ENCODE assay signal across 30 cellular contexts in genomic region chr15:80951941-80952340, GRCh38. TPM values are rescaled to one million over a fixed set of nuclear protein-coding genes. Genes with fewer than 3 reads are reported as not detected.
DNase-seq lines count a peak whose midpoint lies in the region; ATAC-seq, FAIRE-seq and TF ChIP-seq lines count a peak whose summit lies in the region.
"Had no signal": no experiment of that assay in that cellular context is flagged by ENCODE, and none has a peak within 500 bp of the region (broad histone marks: within the 10 kb centered on the region; RNA-seq: fewer than 3 reads in every experiment).

No MANE protein-coding gene starts in this region.

- H2AK5ac ChIP-seq in IMR-90 (ENCODE audit: low read depth, low read length): no peak overlapping the region

- H2BK15ac ChIP-seq in IMR-90 (ENCODE audit: low read depth, low read length): no peak overlapping the region

- no peak for FAIRE-seq in K562 (lab: Jason Lieb, UNC)
- no peak for FAIRE-seq in GM12892 (lab: Jason Lieb, UNC)
- FAIRE-seq: A549, GM12878, H1 had no signal

- H4K8ac ChIP-seq in IMR-90 (ENCODE audit: low read depth in 2 of 2, low read length in 2 of 2): no peak overlapping the region

- peak; percentile 27 for DNase-seq in activated CD8-positive, alpha-beta memory T cell treated with anti-CD3 and anti-CD28 coated beads, Interleukin-2, amount 10 ng/mL, durations not matched to agents 7 days and 5 days
- DNase-seq in activated CD8-positive, alpha-beta memory T cell treated with anti-CD3 and anti-CD28 coated beads, Interleukin-2, amount 50 U/mL, for 48 hours: no peak
- no peak for DNase-seq in IMR-90
- no peak for DNase-seq in K562 (ENCODE audit: extremely low read depth in 1 of 4, low spot score in 3 of 4)
- peak; percentile 45 for DNase-seq in posterior vena cava (ENCODE audit: low spot score)
- DNase-seq in MCF 10A (ENCODE audit: unreplicated experiment): no peak
- DNase-seq in GM12892 (ENCODE audit: insufficient read length): no peak
- DNase-seq: BE2C; CD8-positive, alpha-beta memory T cell; DMS 273 treated with DMSO at 0.1 percent for 48 hours; DMS79; EL; GDM1; HCEC 1CT; NCI-H1048; NCI-H1417; NCI-H1694; NCI-H2029 treated with DMSO at 0.1 percent for 48 hours; NCI-H2171 treated with DMSO at 0.1 percent for 48 hours; NCI-H446; NCI-H524 treated with DMSO at 0.1 percent for 48 hours; OCI-M1; Peyer's patch; SIG-M5 had no signal

- H3K4me2 ChIP-seq in IMR-90 (ENCODE audit: low read depth, low read length): no peak overlapping the region
- H3K4me2 ChIP-seq in K562 (ENCODE audit: insufficient read depth, low read length): no peak overlapping the region
- H3K4me2 ChIP-seq: A549, KMS-11 had no signal

- in situ Hi-C loops in IMR-90 (cut with MboI; ENCODE audit: low sequenced_read_pairs): no loop called here
- in situ Hi-C loops in K562 (cut with MboI): no loop called here

- no peak overlapping the region for H2BK120ac ChIP-seq in IMR-90 (ENCODE audit: low read depth, low read length)

- CTCF ChIA-PET in activated CD8-positive, alpha-beta memory T cell treated with anti-CD3 and anti-CD28 coated beads, Interleukin-2, amount 10 ng/mL, durations not matched to agents 7 days and 5 days (lab: Charles Lee): interaction anchor here (1.0 kb wide), 1 partner anchor 314 kb away, joined by 3 read pairs; no protein-coding TSS in a partner anchor
- CTCF ChIA-PET in IMR-90 (lab: Yijun Ruan, JAX): interaction anchor here (0.6 to 1.4 kb wide), 2 partner anchors 18 to 384 kb away, joined by 3 read pairs; no protein-coding TSS in a partner anchor
- CTCF ChIA-PET in K562 (lab: Yijun Ruan, JAX; ENCODE audit: low intra/inter-chr PET ratio): no interaction called here
- CTCF ChIA-PET in MCF 10A (lab: Yijun Ruan, JAX): interaction anchor here (0.8 kb wide), 1 partner anchor 13 kb away, joined by 3 read pairs; no protein-coding TSS in a partner anchor

- H3K36me3 ChIP-seq in IMR-90 (ENCODE audit: control insufficient read depth, insufficient read depth, low read length) (peaks cover 48% of the 10 kb centered on the region), K562 (ENCODE audit: control insufficient read depth, insufficient read depth, low read length) (peaks cover 2% of the 10 kb centered on the region; the same call in 1 of the 3 replicates)

- no peaks in the 10 kb centered on the region for H3K79me1 ChIP-seq in IMR-90 (ENCODE audit: low read depth in 1 of 2, low read length in 2 of 2)

- peaks cover 9% of the 10 kb centered on the region for H3K4me1 ChIP-seq in IMR-90 (ENCODE audit: control insufficient read depth, insufficient read depth, low read length)
- peaks cover 4 to 12% of the 10 kb centered on the region in 2 experiments; a peak in 2 of 5 replicates for H3K4me1 ChIP-seq in K562 (replicated peaks in 1 of 2; ENCODE audit: control insufficient read depth in 2 of 2, insufficient read depth in 2 of 2, low read length in 2 of 2)
- H3K4me1 ChIP-seq: BE2C, Peyer's patch had no signal

- POLR2A ChIA-PET in IMR-90 (lab: Charles Lee; ENCODE audit: unreplicated experiment): no interaction called here
- POLR2A ChIA-PET in K562 (lab: Yijun Ruan, JAX): no interaction called here
- POLR2A ChIA-PET in MCF 10A (lab: Yijun Ruan, JAX): no interaction called here

- H3K27ac ChIP-seq in IMR-90 (ENCODE audit: insufficient read depth, low read length) (no peak overlapping the region), K562 (ENCODE audit: extremely low read depth, low read depth, low read length) (no peak overlapping the region)
- H3K27ac ChIP-seq: A549, KMS-11, Peyer's patch, SK-N-MC had no signal

- no CpG with 5 or more reads among the region's 5 CpGs for whole genome bisulfite sequencing in IMR-90 (ENCODE audit: extremely low coverage in 2 of 2, insufficient read length in 1 of 2), 2 experiments
- 46% methylated on average over 5 of the region's 5 CpGs for WGBS in K562 (ENCODE audit: insufficient coverage, low coverage, missing lambda C conversion rate)

- peaks cover 23% of the 10 kb centered on the region for H3K9me1 ChIP-seq in IMR-90 (ENCODE audit: insufficient read depth, low read length)
- no peaks in the 10 kb centered on the region for H3K9me1 ChIP-seq in K562 (ENCODE audit: control insufficient read depth, insufficient read depth, low read length)

- peaks cover 19% of the 10 kb centered on the region for H3K36me3 Mint-ChIP-seq in activated CD8-positive, alpha-beta memory T cell treated with anti-CD3 and anti-CD28 coated beads, Interleukin-2, amount 10 ng/mL, durations not matched to agents 7 days and 5 days
- peaks cover 19% of the 10 kb centered on the region for H3K36me3 Mint-ChIP-seq in MCF 10A (ENCODE audit: insufficient read depth, unreplicated experiment)

- peaks cover 58% of the 10 kb centered on the region for H4K20me1 ChIP-seq in IMR-90 (ENCODE audit: insufficient read depth, low read length)
- H4K20me1 ChIP-seq in K562 (replicated peaks; ENCODE audit: control insufficient read depth, insufficient read depth, low read length): 0 out of 2 replicates have a peak, but pooled peaks cover 4% of the 10 kb centered on the region

- H3K27ac Mint-ChIP-seq in activated CD8-positive, alpha-beta memory T cell treated with anti-CD3 and anti-CD28 coated beads, Interleukin-2, amount 10 ng/mL, durations not matched to agents 7 days and 5 days: no peak overlapping the region
- H3K27ac Mint-ChIP-seq in MCF 10A (ENCODE audit: low read depth, unreplicated experiment): no peak overlapping the region
- H3K27ac Mint-ChIP-seq: CD8-positive, alpha-beta memory T cell had no signal

- H3K23ac ChIP-seq in IMR-90 (ENCODE audit: low read depth, low read length): no peak overlapping the region

- no peak overlapping the region for H2BK5ac ChIP-seq in IMR-90 (ENCODE audit: low read depth, low read length, poor library complexity, severe bottlenecking)

- H3K9me3 ChIP-seq in IMR-90 (ENCODE audit: control insufficient read depth, insufficient read depth, low read length) (no peaks in the 10 kb centered on the region), K562 (replicated peaks; ENCODE audit: control insufficient read depth, insufficient read depth, low read depth, low read length) (no peaks in the 10 kb centered on the region)
- H3K9me3 ChIP-seq: A549, BE2C, Peyer's patch had no signal

- intact Hi-C loops in IMR-90 (cut with micrococcal nuclease) (no loop called here), K562 (cut with micrococcal nuclease) (no loop called here), posterior vena cava (cut with DNase I) (loop anchor here in 1 of 2 donors (10.0 kb wide), 1 partner anchor 377 kb away; no protein-coding TSS in a partner anchor), MCF 10A (cut with micrococcal nuclease) (loop anchor here (10.0 kb wide), 1 partner anchor 107 kb away; no protein-coding TSS in a partner anchor)

- H3K4me1 Mint-ChIP-seq in activated CD8-positive, alpha-beta memory T cell treated with anti-CD3 and anti-CD28 coated beads, Interleukin-2, amount 10 ng/mL, durations not matched to agents 7 days and 5 days: peaks cover 13% of the 10 kb centered on the region
- peaks cover 39% of the 10 kb centered on the region for H3K4me1 Mint-ChIP-seq in MCF 10A (ENCODE audit: insufficient read depth, unreplicated experiment)

- peak overlapping the region; percentile 12 for H2AK9ac ChIP-seq in IMR-90 (replicated peaks; ENCODE audit: low read depth, low read length, poor library complexity)

- no peak overlapping the region for H3K4ac ChIP-seq in IMR-90 (ENCODE audit: low read depth, low read length)

- no peak overlapping the region for H2BK20ac ChIP-seq in IMR-90 (ENCODE audit: low read depth, low read length)

- TF ChIP-seq RAD21 in IMR-90 (IDR thresholded peaks at IDR 0.05; ENCODE audit: low read length) (no peak), K562 (CRISPR knock-in tag; conservative IDR thresholded peaks at IDR 0.05 in 1 of 2, IDR thresholded peaks at IDR 0.05 in 1 of 2) (no peak)

- H2AFZ ChIP-seq in IMR-90 (replicated peaks; ENCODE audit: low read length, poor library complexity) (no peak overlapping the region), K562 (ENCODE audit: low read depth, low read length) (no peak overlapping the region)

- H3K4me3 ChIP-seq in IMR-90 (ENCODE audit: insufficient read depth, low read depth, low read length): no peak overlapping the region
- no peak overlapping the region for H3K4me3 ChIP-seq in K562
- H3K4me3 ChIP-seq: A549, GM12878, Peyer's patch, SK-N-MC had no signal

- H3K9ac ChIP-seq in IMR-90 (ENCODE audit: low read depth, low read length): no peak overlapping the region
- H3K9ac ChIP-seq in K562 (ENCODE audit: insufficient read depth in 1 of 2, low read depth in 2 of 2, low read length in 2 of 2): no peak overlapping the region
- H3K9ac ChIP-seq: KMS-11 had no signal

- no peak overlapping the region for H3K56ac ChIP-seq in IMR-90 (ENCODE audit: extremely low read depth, insufficient read depth, low read length)

- no peaks in the 10 kb centered on the region for H3K27me3 ChIP-seq in IMR-90 (ENCODE audit: control insufficient read depth, insufficient read depth, low read length)
- no peaks in the 10 kb centered on the region for H3K27me3 ChIP-seq in K562 (ENCODE audit: control insufficient read depth in 2 of 2, insufficient read depth in 2 of 2, low read length in 2 of 2)
- H3K27me3 ChIP-seq: BE2C, Peyer's patch had no signal

- H3K9me3 Mint-ChIP-seq in activated CD8-positive, alpha-beta memory T cell treated with anti-CD3 and anti-CD28 coated beads, Interleukin-2, amount 10 ng/mL, durations not matched to agents 7 days and 5 days (ENCODE audit: low read depth): no peaks in the 10 kb centered on the region
- no peaks in the 10 kb centered on the region for H3K9me3 Mint-ChIP-seq in MCF 10A (ENCODE audit: unreplicated experiment)
- H3K9me3 Mint-ChIP-seq: CD8-positive, alpha-beta memory T cell had no signal

- H4K91ac ChIP-seq in IMR-90 (ENCODE audit: insufficient read depth, low read depth, low read length): no peak overlapping the region

- TF ChIP-seq EP300 in K562 (IDR thresholded peaks at IDR 0.05; ENCODE audit: low read length): no peak

- TF ChIP-seq CTCF in IMR-90 (conservative IDR thresholded peaks at IDR 0.05; ENCODE audit: low read depth, low read length): no peak
- TF ChIP-seq CTCF in K562 (IDR thresholded peaks at IDR 0.05 in 2 of 3, conservative IDR thresholded peaks at IDR 0.05 in 1 of 3; ENCODE audit: insufficient read depth in 2 of 3, low read depth in 1 of 3, low read length in 3 of 3): no peak
- TF ChIP-seq CTCF in MCF 10A (IDR thresholded peaks at IDR 0.05; ENCODE audit: unreplicated experiment): no peak

- no peak overlapping the region for H3K18ac ChIP-seq in IMR-90 (ENCODE audit: low read depth, low read length)

- dilution Hi-C loops in IMR-90 (cut with HindIII; ENCODE audit: low sequenced_read_pairs, unreplicated experiment): no loop called here

- TF ChIP-seq POLR2A in IMR-90 (IDR thresholded peaks at IDR 0.05; ENCODE audit: low read depth, low read length) (no peak), K562 (conservative IDR thresholded peaks at IDR 0.05) (no peak), GM12892 (IDR thresholded peaks at IDR 0.05; ENCODE audit: low read depth, low read length) (no peak)

- H3K4me3 Mint-ChIP-seq in activated CD8-positive, alpha-beta memory T cell treated with anti-CD3 and anti-CD28 coated beads, Interleukin-2, amount 10 ng/mL, durations not matched to agents 7 days and 5 days: no peak overlapping the region
- H3K4me3 Mint-ChIP-seq in MCF 10A (ENCODE audit: unreplicated experiment): no peak overlapping the region
- H3K4me3 Mint-ChIP-seq: CD14-positive monocyte; CD8-positive, alpha-beta memory T cell had no signal

- no peaks in the 10 kb centered on the region for H3K79me2 ChIP-seq in K562 (ENCODE audit: control insufficient read depth, insufficient read depth, low read length)

- no peak for ATAC-seq in activated CD8-positive, alpha-beta memory T cell treated with anti-CD3 and anti-CD28 coated beads, Interleukin-2, amount 10 ng/mL, durations not matched to agents 7 days and 5 days
- ATAC-seq in IMR-90 (ENCODE audit: low read depth) (no peak), K562 (no peak)
- ATAC-seq: A549, GM12878 had no signal

- BruUV-seq in IMR-90 (replicated peaks; lab: Mats Ljungman, UMichigan) (no TSS peak), K562 (replicated peaks; lab: Mats Ljungman, UMichigan) (no TSS peak), MCF 10A (replicated peaks; lab: Mats Ljungman, UMichigan) (no TSS peak)

- no peaks in the 10 kb centered on the region for H3K27me3 Mint-ChIP-seq in activated CD8-positive, alpha-beta memory T cell treated with anti-CD3 and anti-CD28 coated beads, Interleukin-2, amount 10 ng/mL, durations not matched to agents 7 days and 5 days
- no peaks in the 10 kb centered on the region for H3K27me3 Mint-ChIP-seq in MCF 10A (ENCODE audit: insufficient read depth, unreplicated experiment)
- H3K27me3 Mint-ChIP-seq: CD8-positive, alpha-beta memory T cell had no signal

- no peak overlapping the region for H4K5ac ChIP-seq in IMR-90 (ENCODE audit: low read depth, low read length)

- H3K14ac ChIP-seq in IMR-90 (replicated peaks; ENCODE audit: low read depth, low read length): no peak overlapping the region

RNA-seq across cellular contexts. Expression of gene MESD, which starts 37.7 kb away (rescaled TPM):
- total RNA-seq in activated CD8-positive, alpha-beta memory T cell treated with anti-CD3 and anti-CD28 coated beads, Interleukin-2, amount 10 ng/mL, durations not matched to agents 7 days and 5 days: 10 to 100 TPM; 27.6 to 27.8 TPM
- total RNA-seq in IMR-90 (2012; rRNA removed) (10.0 and 15.3 TPM in 2 replicates), K562 (2014; rRNA removed) (22.8 and 26.5 TPM in 2 replicates), K562 (2014; rRNA removed; fragmentation: Illumina TruSeq; extraction: Trizol) (28.2 and 31.4 TPM in 2 replicates), K562 (2015; rRNA removed; fragmentation: Illumina TruSeq; extraction: Trizol) (38.2 and 39.7 TPM in 2 replicates), K562 (2021) (23.9 and 24.1 TPM in 2 replicates), posterior vena cava (10 to 100 TPM; 21.0 to 24.1 TPM), MCF 10A (2022) (29.7 and 30.2 TPM in 2 replicates)
- polyA plus RNA-seq in IMR-90 (2012; rRNA removed) (14.0 and 14.7 TPM in 2 replicates), K562 (2011; rRNA removed) (11.5 and 20.0 TPM in 2 replicates), K562 (2014; fragmentation: Illumina TruSeq; extraction: Trizol) (27.0 and 29.7 TPM in 2 replicates), K562 (2014; fragmentation: Nextera tagmentation; extraction: Ambion mirVana) (10 to 100 TPM; 11.3 to 17.0 TPM), K562 (2014; rRNA removed) (18.9 and 20.7 TPM in 2 replicates)
- polyA plus RNA-seq in IMR-90 (2012; cell fraction: cytosol; rRNA removed): 6.2 and 6.5 TPM in 2 replicates
- polyA plus RNA-seq in IMR-90 (2012; cell fraction: nucleus; rRNA removed; ENCODE audit: low replicate concordance): 3.5 and 8.2 TPM in 2 replicates
- total RNA-seq in K562 (2011; cell fraction: chromatin; rRNA removed; ENCODE audit: low replicate concordance): 28.7 and 34.6 TPM in 2 replicates
- 24.3 and 27.2 TPM in 2 replicates for total RNA-seq in K562 (2011; cell fraction: nucleolus; rRNA removed)
- 38.3 and 58.0 TPM in 2 replicates for total RNA-seq in K562 (2011; cell fraction: nucleoplasm; rRNA removed)
- 9.6 TPM in 2 replicates for polyA plus RNA-seq in K562 (2011; cell fraction: cytosol; rRNA removed)
- polyA plus RNA-seq in K562 (2011; cell fraction: nucleus; rRNA removed): 11.6 and 12.9 TPM in 2 replicates
- 22.1 and 28.2 TPM in 2 replicates for polyA plus RNA-seq in K562 (2012)
- 15.6 and 22.3 TPM in 2 replicates for polyA minus RNA-seq in K562 (2011; rRNA and poly(A)+ RNA removed)
- 12.6 and 14.6 TPM in 2 replicates for polyA minus RNA-seq in K562 (2011; cell fraction: cytosol; rRNA and poly(A)+ RNA removed)
- 10.2 and 15.2 TPM in 2 replicates for polyA minus RNA-seq in K562 (2011; cell fraction: nucleus; rRNA and poly(A)+ RNA removed)
- polyA plus RNA-seq in GM12892 (2012; ENCODE audit: missing spikeins): 12.7 TPM

RNA-seq across cellular contexts. Expression of gene TLNRD1, which starts 48.8 kb away (rescaled TPM):
- total RNA-seq in activated CD8-positive, alpha-beta memory T cell treated with anti-CD3 and anti-CD28 coated beads, Interleukin-2, amount 10 ng/mL, durations not matched to agents 7 days and 5 days: 10 to 100 TPM; 31.2 to 32.3 TPM
- 2.2 and 2.8 TPM in 2 replicates for total RNA-seq in IMR-90 (2012; rRNA removed)
- polyA plus RNA-seq in IMR-90 (2012; rRNA removed): 6.8 and 9.5 TPM in 2 replicates
- polyA plus RNA-seq in IMR-90 (2012; cell fraction: cytosol; rRNA removed): 4.7 and 12.7 TPM in 2 replicates
- polyA plus RNA-seq in IMR-90 (2012; cell fraction: nucleus; rRNA removed; ENCODE audit: low replicate concordance): 3.6 and 10.3 TPM in 2 replicates
- 7.4 and 16.8 TPM in 2 replicates for total RNA-seq in K562 (2011; cell fraction: chromatin; rRNA removed; ENCODE audit: low replicate concordance)
- 17.1 and 29.2 TPM in 2 replicates for total RNA-seq in K562 (2011; cell fraction: nucleolus; rRNA removed)
- 11.0 and 14.4 TPM in 2 replicates for total RNA-seq in K562 (2011; cell fraction: nucleoplasm; rRNA removed)
- total RNA-seq in K562 (2014; rRNA removed): 23.4 and 25.4 TPM in 2 replicates
- 4.3 and 4.8 TPM in 2 replicates for total RNA-seq in K562 (2014; rRNA removed; fragmentation: Illumina TruSeq; extraction: Trizol)
- 5.5 and 5.7 TPM in 2 replicates for total RNA-seq in K562 (2015; rRNA removed; fragmentation: Illumina TruSeq; extraction: Trizol)
- total RNA-seq in K562 (2021): 26.7 and 33.1 TPM in 2 replicates
- 4.5 and 9.5 TPM in 2 replicates for polyA plus RNA-seq in K562 (2011; rRNA removed)
- polyA plus RNA-seq in K562 (2011; cell fraction: cytosol; rRNA removed): 4.6 and 46.8 TPM in 2 replicates
- 3.1 and 13.4 TPM in 2 replicates for polyA plus RNA-seq in K562 (2011; cell fraction: nucleus; rRNA removed)
- 11.4 and 15.1 TPM in 2 replicates for polyA plus RNA-seq in K562 (2012)
- polyA plus RNA-seq in K562 (2014; fragmentation: Illumina TruSeq; extraction: Trizol): 4.2 and 4.7 TPM in 2 replicates
- polyA plus RNA-seq in K562 (2014; fragmentation: Nextera tagmentation; extraction: Ambion mirVana): 1 to 10 TPM; 1.1 to 1.9 TPM
- 16.2 and 21.5 TPM in 2 replicates for polyA plus RNA-seq in K562 (2014; rRNA removed)
- 1.9 and 7.4 TPM in 2 replicates for polyA minus RNA-seq in K562 (2011; rRNA and poly(A)+ RNA removed)
- polyA minus RNA-seq in K562 (2011; cell fraction: cytosol; rRNA and poly(A)+ RNA removed): 10.8 and 23.4 TPM in 2 replicates
- 8.1 and 17.0 TPM in 2 replicates for polyA minus RNA-seq in K562 (2011; cell fraction: nucleus; rRNA and poly(A)+ RNA removed)
- total RNA-seq in posterior vena cava: 10 to 100 TPM; 17.6 to 24.2 TPM
- 17.1 and 18.3 TPM in 2 replicates for total RNA-seq in MCF 10A (2022)
- polyA plus RNA-seq in GM12892 (2012; ENCODE audit: missing spikeins): 3.5 TPM

Comparison
In these comparisons a context has a peak if more than half of its experiments do, and no peak if none do; other contexts are left out.
1. DNase-seq: peak in activated CD8-positive, alpha-beta memory T cell treated with anti-CD3 and anti-CD28 coated beads, Interleukin-2, amount 10 ng/mL, durations not matched to agents 7 days and 5 days (single experiment) and posterior vena cava (single experiment); none in activated CD8-positive, alpha-beta memory T cell treated with anti-CD3 and anti-CD28 coated beads, Interleukin-2, amount 50 U/mL, for 48 hours (single experiment), IMR-90 (single experiment), K562 (0 of 4), MCF 10A (single experiment) and GM12892 (single experiment).